28 cellular contexts compared by ENCODE assay signal in the genomic region with DNA sequence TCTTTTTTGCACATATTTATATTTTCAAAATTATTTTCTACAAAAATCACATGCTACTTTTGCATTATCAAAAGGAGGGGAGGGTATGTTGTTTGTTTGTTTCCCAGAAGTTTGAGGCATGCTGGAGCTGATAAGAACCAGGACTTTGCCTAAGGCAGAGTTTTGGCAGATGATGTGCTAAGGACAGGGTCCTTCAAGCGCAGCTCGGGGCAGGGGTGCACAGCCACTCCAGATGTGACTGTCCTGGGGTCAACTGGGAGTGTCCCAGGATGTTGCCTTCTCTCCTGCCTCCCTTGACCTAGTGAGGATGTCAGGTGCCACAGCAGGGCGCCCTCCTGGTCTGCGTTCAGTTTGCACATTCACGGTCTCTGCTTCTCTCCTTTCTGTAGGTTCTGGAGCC. TPM values are rescaled to one million over a fixed set of nuclear protein-coding genes. Genes with fewer than 3 reads are reported as not detected.
"Had no signal": no experiment of that assay in that cellular context is flagged by ENCODE, and none has a peak within 500 bp of the region (broad histone marks: within the 10 kb centered on the region; RNA-seq: fewer than 3 reads in every experiment).

No MANE protein-coding gene starts in this region.

- H3K27ac Mint-ChIP-seq: activated CD8-positive, alpha-beta T cell treated with anti-CD3 and anti-CD28 coated beads for 36 hours; activated naive CD4-positive, alpha-beta T cell treated with anti-CD3 and anti-CD28 coated beads, Interleukin-2, amount 50 U/mL, for 72 hours; activated T-helper 2 cell treated with anti-CD3 and anti-CD28 coated beads, Interferon-gamma antibody, Interleukin-2, Interleukin-4, amounts not matched to agents 10 μg/mL and 5 μg/mL and 100 μg/mL, durations not matched to agents 14 hours and 24 hours and 36 hours; naive thymus-derived CD8-positive, alpha-beta T cell; stimulated activated naive B cell treated with anti-CD40 and anti-IgM and Interleukin-4, amounts not matched to agents 10 μg/mL and 1 μg/mL and 100 μg/mL, for 72 hours had no signal

- H3K27ac ChIP-seq: gastrocnemius medialis, parathyroid adenoma, psoas muscle, sigmoid colon, stomach, thyroid gland, upper lobe of right lung had no signal

- H3K4me1 ChIP-seq: gastrocnemius medialis, parathyroid adenoma, psoas muscle, sigmoid colon, stomach, thyroid gland, upper lobe of right lung had no signal

- H2AFZ ChIP-seq: parathyroid adenoma had no signal

- H3K9ac ChIP-seq: parathyroid adenoma had no signal

- H3K4me3 ChIP-seq: gastrocnemius medialis, psoas muscle, sigmoid colon, smooth muscle cell, stomach, thyroid gland, upper lobe of right lung had no signal

- H3K4me1 Mint-ChIP-seq: naive thymus-derived CD8-positive, alpha-beta T cell; neural crest cell; stimulated activated naive B cell treated with anti-CD40 and anti-IgM and Interleukin-4, amounts not matched to agents 10 μg/mL and 1 μg/mL and 100 μg/mL, for 72 hours had no signal

- H3K9me3 ChIP-seq: gastrocnemius medialis, psoas muscle, sigmoid colon, stomach, thyroid gland, upper lobe of right lung had no signal

- H3K36me3 ChIP-seq: gastrocnemius medialis, sigmoid colon, stomach, thyroid gland, upper lobe of right lung had no signal

- DNase-seq: activated CD4-positive, alpha-beta T cell treated with anti-CD3 and anti-CD28 coated beads, Interleukin-2, amount 50 U/mL, for 1 hour; activated CD8-positive, alpha-beta T cell treated with anti-CD3 and anti-CD28 coated beads for 36 hours; activated naive CD4-positive, alpha-beta T cell; activated T-cell treated with anti-CD3 and anti-CD28 coated beads, Interleukin-2, amount 50 U/mL, for 4 hours; anterior cingulate cortex; effector CD8-positive, alpha-beta T cell; erythroblast; gastrocnemius medialis; glutamatergic neuron; left cardiac atrium; mammary epithelial cell; naive thymus-derived CD8-positive, alpha-beta T cell; occipital lobe; psoas muscle; sigmoid colon; stimulated activated CD4-positive, alpha-beta T cell treated with anti-CD3 and anti-CD28 coated beads, Interleukin-1b, Interleukin-23, amount 100 ng/mL, for 48 hours; stimulated activated naive B cell treated with anti-CD40 and anti-IgM and Interleukin-4, amounts not matched to agents 10 μg/mL and 1 μg/mL and 100 μg/mL, for 72 hours; stomach; T-helper 2 cell; thyroid gland; upper lobe of right lung had no signal

- H3K27me3 ChIP-seq: sigmoid colon, stomach, thyroid gland had no signal

- ATAC-seq: activated CD8-positive, alpha-beta T cell treated with anti-CD3 and anti-CD28 coated beads for 36 hours; activated naive CD4-positive, alpha-beta T cell treated with anti-CD3 and anti-CD28 coated beads, Interleukin-2, amount 50 U/mL, for 72 hours; activated T-cell treated with anti-CD3 and anti-CD28 coated beads, Interleukin-2, amount 50 U/mL, for 4 hours; gastrocnemius medialis; left cardiac atrium; naive thymus-derived CD8-positive, alpha-beta T cell; psoas muscle; stimulated activated naive B cell treated with anti-CD40 and anti-IgM and Interleukin-4, amounts not matched to agents 10 μg/mL and 1 μg/mL and 100 μg/mL, for 72 hours; upper lobe of right lung had no signal

- H3K4me2 ChIP-seq: smooth muscle cell had no signal

- H3K36me3 Mint-ChIP-seq: activated naive CD4-positive, alpha-beta T cell treated with anti-CD3 and anti-CD28 coated beads, Interleukin-2, amount 50 U/mL, for 72 hours; naive thymus-derived CD8-positive, alpha-beta T cell; stimulated activated naive B cell treated with anti-CD40 and anti-IgM and Interleukin-4, amounts not matched to agents 10 μg/mL and 1 μg/mL and 100 μg/mL, for 72 hours had no signal

- H3K4me3 Mint-ChIP-seq: activated CD8-positive, alpha-beta T cell treated with anti-CD3 and anti-CD28 coated beads for 36 hours; activated T-cell treated with anti-CD3 and anti-CD28 coated beads, Interleukin-2, amount 50 U/mL, for 4 hours; naive thymus-derived CD8-positive, alpha-beta T cell; neural crest cell; stimulated activated naive B cell treated with anti-CD40 and anti-IgM and Interleukin-4, amounts not matched to agents 10 μg/mL and 1 μg/mL and 100 μg/mL, for 72 hours had no signal

- H3K9me3 Mint-ChIP-seq: activated CD8-positive, alpha-beta T cell treated with anti-CD3 and anti-CD28 coated beads for 36 hours; activated naive CD4-positive, alpha-beta T cell treated with anti-CD3 and anti-CD28 coated beads, Interleukin-2, amount 50 U/mL, for 72 hours; activated T-cell treated with anti-CD3 and anti-CD28 coated beads, Interleukin-2, amount 50 U/mL, for 4 hours; activated T-helper 2 cell treated with anti-CD3 and anti-CD28 coated beads, Interferon-gamma antibody, Interleukin-2, Interleukin-4, amounts not matched to agents 10 μg/mL and 5 μg/mL and 100 μg/mL, durations not matched to agents 14 hours and 24 hours and 36 hours; naive thymus-derived CD8-positive, alpha-beta T cell; neural crest cell; stimulated activated naive B cell treated with anti-CD40 and anti-IgM and Interleukin-4, amounts not matched to agents 10 μg/mL and 1 μg/mL and 100 μg/mL, for 72 hours had no signal

RNA-seq across cellular contexts. Expression of gene NCMAP, which starts 44.7 kb away (rescaled TPM):
- total RNA-seq: activated T-helper 2 cell treated with anti-CD3 and anti-CD28 coated beads, Interferon-gamma antibody, Interleukin-2, Interleukin-4, amounts not matched to agents 10 μg/mL and 5 μg/mL and 100 μg/mL, durations not matched to agents 14 hours and 24 hours and 36 hours; bronchial epithelial cell; dermis microvascular lymphatic vessel endothelial cell; neural crest cell; psoas muscle; sigmoid colon; smooth muscle cell had no signal
- polyA plus RNA-seq: smooth muscle cell had no signal
